In the genomic region with DNA sequence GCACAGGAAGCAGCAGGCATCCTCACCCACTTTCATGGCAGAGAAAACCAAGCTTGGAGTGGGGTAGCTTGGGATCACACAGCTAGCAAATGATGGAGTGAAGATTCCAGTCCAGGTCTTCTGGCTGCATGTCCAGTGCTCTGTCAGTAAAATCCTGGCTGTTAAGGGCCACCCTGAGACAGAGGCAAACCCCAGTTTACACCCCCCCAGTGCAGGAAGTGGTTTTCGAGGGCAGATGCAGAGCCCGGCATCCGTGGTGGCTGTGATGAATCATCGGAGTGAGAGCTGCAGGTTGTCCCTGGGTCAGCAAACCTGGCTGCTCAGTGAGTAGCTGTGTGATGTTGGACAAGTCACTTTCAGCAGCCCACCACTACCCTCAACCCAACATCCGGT, we compare ENCODE assay signal across 8 cellular contexts.
DNase-seq lines count a peak whose midpoint lies in the region; TF ChIP-seq lines count a peak whose summit lies in the region.

No MANE protein-coding gene starts in this region.

- H3K27me3 ChIP-seq in neutrophil (no peaks in the 10 kb centered on the region), tibial artery (no peaks in the 10 kb centered on the region)

- H3K4me3 ChIP-seq in choroid plexus epithelial cell (ENCODE audit: low read depth, low read length): no peak overlapping the region
- peak overlapping the region; percentile 52 to 59 for H3K4me3 ChIP-seq in neutrophil (ENCODE audit: low read depth in 1 of 2, low read length in 1 of 2)
- H3K4me3 ChIP-seq in tibial artery: no peak overlapping the region
- H3K4me3 ChIP-seq in lower leg skin (ENCODE audit: low read depth, poor library complexity, severe bottlenecking): no peak overlapping the region

- intact Hi-C loops in tibial artery (cut with DNase I; ENCODE audit: low total_unique reads) (no loop called here), lower leg skin (cut with DNase I; ENCODE audit: low total_unique reads) (no loop called here)

- TF ChIP-seq CTCF in choroid plexus epithelial cell (conservative IDR thresholded peaks at IDR 0.05; ENCODE audit: low read depth, low read length) (no peak), neutrophil (IDR thresholded peaks at IDR 0.05) (no peak), tibial artery (IDR thresholded peaks at IDR 0.05) (no peak), lower leg skin (IDR thresholded peaks at IDR 0.05) (no peak)

- H3K4me1 ChIP-seq in neutrophil (ENCODE audit: control insufficient read depth in 1 of 2, insufficient read depth in 1 of 2, low read depth in 1 of 2, low read length in 1 of 2) (peaks cover 56 to 60% of the 10 kb centered on the region in 2 experiments), tibial artery (peaks cover 16 to 88% (median 75%) of the 10 kb centered on the region in 4 donors)

- no peaks in the 10 kb centered on the region for H3K9me3 ChIP-seq in neutrophil
- H3K9me3 ChIP-seq in tibial artery: no peaks in the 10 kb centered on the region

- no peak for TF ChIP-seq POLR2A in lower leg skin (IDR thresholded peaks at IDR 0.05)

- peaks cover 26% of the 10 kb centered on the region for H3K36me3 ChIP-seq in neutrophil
- peaks cover 6 to 9% (median 9%) of the 10 kb centered on the region in 3 donors for H3K36me3 ChIP-seq in tibial artery

- H3K27ac ChIP-seq in neutrophil (peak overlapping the region; percentile 94), tibial artery (peak overlapping the region; percentile 84 to 92)

- DNase-seq in GM03348 (ENCODE audit: low spot score): peak; percentile 92
- DNase-seq in GOT3 (lab: John Stamatoyannopoulos, UW): peak; percentile 32
- peak; percentile 100 for DNase-seq in M059J (ENCODE audit: low read depth)
- DNase-seq in activated CD4-positive, alpha-beta T cell treated with anti-CD3 and anti-CD28 coated beads for 24 hours (ENCODE audit: low read depth in 2 of 2): peak; percentile 64 to 75
- DNase-seq in choroid plexus epithelial cell (ENCODE audit: low read depth): peak; percentile 97
- peak in 1 of 2 donors; percentile 62 for DNase-seq in tibial artery
- DNase-seq in lower leg skin (ENCODE audit: low spot score in 2 of 2): no peak

- WGBS in lower leg skin, 2 donors: 19 to 63% methylated on average over 1 to 5 of the region's 5 CpGs

Comparison
In these comparisons a context has a peak if more than half of its experiments do, and no peak if none do; other contexts are left out.
1. DNase-seq: peak in GM03348 (single experiment), GOT3 (single experiment), M059J (single experiment), activated CD4-positive, alpha-beta T cell treated with anti-CD3 and anti-CD28 coated beads for 24 hours (2 of 2) and choroid plexus epithelial cell (single experiment); none in lower leg skin (0 of 2).
2. H3K4me3 ChIP-seq: peak in neutrophil (2 of 2); none in choroid plexus epithelial cell (single experiment), tibial artery (0 of 2) and lower leg skin (single experiment).